1 cellular context compared by ENCODE assay signal in the genomic region with DNA sequence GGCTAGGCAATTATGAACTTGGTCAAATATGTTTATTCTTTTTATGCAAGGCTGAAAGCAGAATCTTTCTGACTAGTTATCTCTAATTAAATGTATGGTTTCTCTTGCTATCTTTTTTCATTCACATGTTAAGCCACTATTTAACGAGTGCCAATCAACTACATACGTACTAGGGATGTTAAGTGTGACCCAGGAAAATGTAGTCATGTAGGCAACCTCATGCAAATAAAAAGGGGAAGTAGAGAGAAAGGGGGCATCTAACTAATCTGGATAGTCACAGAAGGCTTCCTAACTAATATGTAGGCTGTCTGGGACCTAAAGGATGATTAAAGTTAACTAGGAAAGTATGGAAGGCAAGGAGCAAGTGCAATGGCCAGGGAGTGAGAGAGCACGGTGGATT.
TF ChIP-seq lines count a peak whose summit lies in the region.

No MANE protein-coding gene starts in this region.

TF ChIP-seq in K562, 482 proteins besides CTCF, POLR2A, EP300 and RAD21:
- no peak for TF ChIP-seq HEY1 (CRISPR knock-in tag; IDR thresholded peaks at IDR 0.05; ENCODE audit: borderline replicate concordance)
- TF ChIP-seq BRCA1 (IDR thresholded peaks at IDR 0.05) = no peak
- TF ChIP-seq BRCA1 (CRISPR knock-in tag; IDR thresholded peaks at IDR 0.05) = no peak
- no peak for TF ChIP-seq TRIM28 (IDR thresholded peaks at IDR 0.05)
- TF ChIP-seq, protein P1, sequence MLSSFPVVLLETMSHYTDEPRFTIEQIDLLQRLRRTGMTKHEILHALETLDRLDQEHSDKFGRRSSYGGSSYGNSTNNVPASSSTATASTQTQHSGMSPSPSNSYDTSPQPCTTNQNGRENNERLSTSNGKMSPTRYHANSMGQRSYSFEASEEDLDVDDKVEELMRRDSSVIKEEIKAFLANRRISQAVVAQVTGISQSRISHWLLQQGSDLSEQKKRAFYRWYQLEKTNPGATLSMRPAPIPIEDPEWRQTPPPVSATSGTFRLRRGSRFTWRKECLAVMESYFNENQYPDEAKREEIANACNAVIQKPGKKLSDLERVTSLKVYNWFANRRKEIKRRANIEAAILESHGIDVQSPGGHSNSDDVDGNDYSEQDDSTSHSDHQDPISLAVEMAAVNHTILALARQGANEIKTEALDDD (IDR thresholded peaks at IDR 0.05) = peak; percentile 69
